ENCODE assay signal across 21 cellular contexts in the genomic region with DNA sequence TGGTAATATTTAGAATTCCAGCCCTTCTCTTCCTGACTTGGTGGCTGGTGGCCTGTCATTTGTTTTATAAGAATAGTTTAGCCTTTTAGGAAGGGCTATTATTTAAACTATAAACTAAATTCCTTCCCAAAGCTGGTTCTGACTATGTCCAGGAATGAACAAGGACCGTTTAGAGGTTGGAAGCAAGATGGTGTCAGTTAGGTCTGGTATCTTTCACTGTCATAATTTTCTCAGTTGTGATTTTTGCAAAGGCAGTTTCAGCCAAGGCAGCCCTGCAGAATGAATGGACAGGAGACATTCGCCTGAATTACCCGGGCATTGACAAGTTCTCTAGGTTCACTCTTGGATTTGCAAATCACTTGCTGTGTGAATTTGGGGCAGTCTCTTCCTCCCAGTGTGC.
DNase-seq lines count a peak whose midpoint lies in the region; ATAC-seq and TF ChIP-seq lines count a peak whose summit lies in the region.
"Had no signal": no experiment of that assay in that cellular context is flagged by ENCODE, and none has a peak within 500 bp of the region (broad histone marks: within the 10 kb centered on the region; RNA-seq: fewer than 3 reads in every experiment).

No MANE protein-coding gene starts in this region.

- H3K4me3 ChIP-seq in right cardiac atrium (ENCODE audit: low read length) (no peak overlapping the region), left ventricle myocardium inferior (no peak overlapping the region), muscle layer of colon (ENCODE audit: low read depth in 1 of 2, low read length in 2 of 2) (no peak overlapping the region), upper lobe of left lung (no peak overlapping the region)
- H3K4me3 ChIP-seq: BLaER1, GM12878, GM23248 had no signal

- peaks cover 8% of the 10 kb centered on the region for H3K4me1 ChIP-seq in right cardiac atrium (ENCODE audit: control insufficient read depth, insufficient read depth, low read length)
- H3K4me1 ChIP-seq in left ventricle myocardium inferior: peaks cover 53% of the 10 kb centered on the region
- H3K4me1 ChIP-seq in muscle layer of colon (ENCODE audit: insufficient read depth, low read length): peaks cover 29% of the 10 kb centered on the region
- peaks cover 30 to 43% (median 38%) of the 10 kb centered on the region in 4 donors for H3K4me1 ChIP-seq in upper lobe of left lung
- H3K4me1 ChIP-seq: Caco-2 had no signal

- 61% methylated on average over 3 of the region's 3 CpGs for WGBS in right cardiac atrium
- whole genome bisulfite sequencing in upper lobe of left lung, 2 donors: 66 to 79% methylated on average over 3 of the region's 3 CpGs

- H3K27ac ChIP-seq in right cardiac atrium (ENCODE audit: low read length) (no peak overlapping the region), left ventricle myocardium inferior (replicated peaks) (peak overlapping the region; percentile 80), muscle layer of colon (ENCODE audit: low read depth, low read length) (peak overlapping the region; percentile 63), upper lobe of left lung (peak overlapping the region in 3 of 4 donors; percentile 65 to 85 (median 83))
- H3K27ac ChIP-seq: 22Rv1, BLaER1, C4-2B, GM23248 had no signal

- DNase-seq in Right ventricle myocardium superior (no peak), right cardiac atrium (no peak), left ventricle myocardium inferior (no peak), left ventricle myocardium superior (no peak), upper lobe of left lung (no peak), SKM-1 (lab: John Stamatoyannopoulos, UW; ENCODE audit: unreplicated experiment) (no peak)
- DNase-seq in stimulated activated CD4-positive, alpha-beta T cell treated with anti-CD3 and anti-CD28 coated beads, Interleukin-4, amount 100 ng/mL, for 1 hour: no peak
- DNase-seq: Caco-2; CD4-positive, CD25-positive, alpha-beta regulatory T cell; CD8-positive, alpha-beta T cell; DMS153; DND-41; GDM1; GM23248; H9 had no signal

- H3K27me3 ChIP-seq in right cardiac atrium (ENCODE audit: control insufficient read depth, insufficient read depth) (no peaks in the 10 kb centered on the region), left ventricle myocardium inferior (ENCODE audit: low read depth) (no peaks in the 10 kb centered on the region), muscle layer of colon (ENCODE audit: control insufficient read depth in 1 of 2, insufficient read depth in 2 of 2, low read length in 2 of 2) (no peaks in the 10 kb centered on the region), upper lobe of left lung (no peaks in the 10 kb centered on the region)
- H3K27me3 ChIP-seq: BLaER1 had no signal

- H3K9me3 ChIP-seq in right cardiac atrium (ENCODE audit: control insufficient read depth, low read length) (no peaks in the 10 kb centered on the region), left ventricle myocardium inferior (replicated peaks) (no peaks in the 10 kb centered on the region), muscle layer of colon (ENCODE audit: low read length) (no peaks in the 10 kb centered on the region), upper lobe of left lung (no peaks in the 10 kb centered on the region)
- H3K9me3 ChIP-seq: BLaER1, Caco-2 had no signal

- intact Hi-C loops in Right ventricle myocardium superior (cut with DNase I) (loop anchor here (10.0 kb wide), 2 partner anchors 71 to 131 kb away; no protein-coding TSS in a partner anchor), right cardiac atrium (cut with DNase I) (loop anchor here in 1 of 4 donors (10.0 kb wide), 1 partner anchor 141 kb away; no protein-coding TSS in a partner anchor), left ventricle myocardium inferior (cut with micrococcal nuclease) (no loop called here), left ventricle myocardium superior (cut with micrococcal nuclease) (no loop called here)

- H3K9ac ChIP-seq in muscle layer of colon (ENCODE audit: low read length): no peak overlapping the region
- H3K9ac ChIP-seq: BLaER1, GM23248 had no signal

- ATAC-seq in Right ventricle myocardium superior (ENCODE audit: poor library complexity) (peak; percentile 5), right cardiac atrium (no peak), left ventricle myocardium superior (no peak), upper lobe of left lung (ENCODE audit: low FRiP score in 2 of 2) (no peak)
- ATAC-seq: CD8-positive, alpha-beta T cell; GM12878; HCT116 had no signal

- TF ChIP-seq CTCF in left ventricle myocardium inferior (IDR thresholded peaks at IDR 0.05; ENCODE audit: borderline replicate concordance) (no peak), upper lobe of left lung (IDR thresholded peaks at IDR 0.05) (no peak)

- no peak for TF ChIP-seq EP300 in upper lobe of left lung (IDR thresholded peaks at IDR 0.05)

- H3K36me3 ChIP-seq in left ventricle myocardium inferior (no peaks in the 10 kb centered on the region), muscle layer of colon (ENCODE audit: insufficient read depth, low read length) (no peaks in the 10 kb centered on the region), upper lobe of left lung (no peaks in the 10 kb centered on the region)
- H3K36me3 ChIP-seq: BLaER1 had no signal

- no peak for TF ChIP-seq POLR2A in upper lobe of left lung (IDR thresholded peaks at IDR 0.05)
